1 cellular context compared by ENCODE assay signal in the genomic region with DNA sequence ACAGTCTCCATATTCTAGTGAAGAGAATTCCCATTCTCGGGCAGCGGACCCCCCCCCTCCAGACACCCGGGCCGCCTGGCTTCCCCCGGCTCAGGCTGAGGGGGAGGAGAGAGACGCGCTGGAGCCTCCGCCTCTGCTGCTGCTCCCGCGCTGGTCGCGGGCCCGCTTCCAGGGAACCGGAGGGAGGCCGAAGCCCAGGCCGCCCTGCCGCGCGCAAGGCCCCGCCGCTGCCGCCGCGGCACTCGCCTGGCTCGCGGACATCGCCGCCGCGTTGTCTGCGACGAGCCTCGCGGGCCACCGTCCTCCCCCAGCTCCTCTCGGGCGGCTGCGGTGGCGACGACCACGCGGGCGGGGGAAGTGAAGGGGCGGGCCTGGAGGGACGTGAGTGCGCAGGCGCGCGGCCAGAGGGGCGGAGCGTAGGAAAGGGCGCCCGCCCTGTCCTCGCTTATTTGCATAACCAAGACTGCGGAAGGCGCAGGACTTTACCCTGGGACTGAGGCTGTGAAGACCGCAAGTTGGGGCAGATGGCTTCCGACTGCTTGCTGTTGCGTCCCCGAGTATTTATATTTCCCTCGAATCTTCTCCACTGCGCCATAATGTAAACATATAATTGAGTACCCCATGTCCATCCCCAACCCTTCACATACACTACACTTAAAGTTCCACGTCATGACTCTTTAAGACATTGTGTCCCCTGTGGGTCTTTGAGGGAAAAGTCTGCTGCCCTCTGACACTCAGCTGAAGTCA.
A peak's percentile ranks its signal among the peaks of the same experiment; 100 is the strongest.
TF ChIP-seq lines count a peak whose summit lies in the region.

A gene with protein sequence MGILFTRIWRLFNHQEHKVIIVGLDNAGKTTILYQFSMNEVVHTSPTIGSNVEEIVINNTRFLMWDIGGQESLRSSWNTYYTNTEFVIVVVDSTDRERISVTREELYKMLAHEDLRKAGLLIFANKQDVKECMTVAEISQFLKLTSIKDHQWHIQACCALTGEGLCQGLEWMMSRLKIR (minus strand): TSS at position 279 of the 747 bp plus-strand sequence. CDS start 245 bp downstream, at position 34.

TF ChIP-seq in K562, 482 proteins besides CTCF, POLR2A, EP300 and RAD21 (continued from another document and continues in another):
- TF ChIP-seq, protein P1, sequence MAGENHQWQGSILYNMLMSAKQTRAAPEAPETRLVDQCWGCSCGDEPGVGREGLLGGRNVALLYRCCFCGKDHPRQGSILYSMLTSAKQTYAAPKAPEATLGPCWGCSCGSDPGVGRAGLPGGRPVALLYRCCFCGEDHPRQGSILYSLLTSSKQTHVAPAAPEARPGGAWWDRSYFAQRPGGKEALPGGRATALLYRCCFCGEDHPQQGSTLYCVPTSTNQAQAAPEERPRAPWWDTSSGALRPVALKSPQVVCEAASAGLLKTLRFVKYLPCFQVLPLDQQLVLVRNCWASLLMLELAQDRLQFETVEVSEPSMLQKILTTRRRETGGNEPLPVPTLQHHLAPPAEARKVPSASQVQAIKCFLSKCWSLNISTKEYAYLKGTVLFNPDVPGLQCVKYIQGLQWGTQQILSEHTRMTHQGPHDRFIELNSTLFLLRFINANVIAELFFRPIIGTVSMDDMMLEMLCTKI (IDR thresholded peaks at IDR 0.05; ENCODE audit: partially characterized antibody): no peak
- TF ChIP-seq ARHGAP35 (IDR thresholded peaks at IDR 0.05; ENCODE audit: partially characterized antibody) (no peak), L3MBTL2 (IDR thresholded peaks at IDR 0.05) (peak; percentile 94), ZNF79 (CRISPR knock-in tag; IDR thresholded peaks at IDR 0.05; ENCODE audit: low read depth) (no peak), ARNT (IDR thresholded peaks at IDR 0.05) (peak in 1 of 2 experiments; percentile 64; a peak in 2 of 4 replicates), CAMTA2 (CRISPR knock-in tag; conservative IDR thresholded peaks at IDR 0.05) (peak; percentile 73; the same call in 1 of the 2 replicates), RFX1 (IDR thresholded peaks at IDR 0.05) (no peak), CXXC5 (CRISPR knock-in tag; IDR thresholded peaks at IDR 0.05) (peak; percentile 95), ZNF644 (tag; IDR thresholded peaks at IDR 0.05; ENCODE audit: low read depth) (peak; percentile 41; the same call in 1 of the 2 replicates), SNIP1 (IDR thresholded peaks at IDR 0.05; ENCODE audit: low read depth) (no peak), NR4A1 (CRISPR knock-in tag; IDR thresholded peaks at IDR 0.05) (no peak), NR4A1 (tag; IDR thresholded peaks at IDR 0.05) (peak; percentile 45), SMARCC2 (IDR thresholded peaks at IDR 0.05; ENCODE audit: low read depth) (peak; percentile 22), PTRF (tag; IDR thresholded peaks at IDR 0.05) (peak; percentile 57), NRF1 (conservative IDR thresholded peaks at IDR 0.05 in 1 of 2, IDR thresholded peaks at IDR 0.05 in 1 of 2) (peak; percentile 97 to 98), NFATC3 (IDR thresholded peaks at IDR 0.05) (0 out of 2 replicates have a peak, but pooled peaks have one; percentile 58), YY1 (IDR thresholded peaks at IDR 0.05; ENCODE audit: borderline replicate concordance in 1 of 3, control insufficient read depth in 1 of 3, extremely low read depth in 1 of 3, insufficient read depth in 3 of 3, insufficient read length in 1 of 3, insufficient replicate concordance in 2 of 3, low read depth in 1 of 3, low read length in 2 of 3) (peak in 2 of 3 experiments; percentile 82 to 83), EP400 (IDR thresholded peaks at IDR 0.05) (peak; percentile 75), HOXB6 (CRISPR knock-in tag; IDR thresholded peaks at IDR 0.05; ENCODE audit: borderline replicate concordance) (no peak), POLR2G (IDR thresholded peaks at IDR 0.05; ENCODE audit: low read depth, low read length) (peak; percentile 99), RBM34 (IDR thresholded peaks at IDR 0.05; ENCODE audit: borderline replicate concordance, insufficient read depth, low read length) (no peak), XRCC5 (IDR thresholded peaks at IDR 0.05; ENCODE audit: low read depth, low read length) (peak; percentile 9; the same call in 1 of the 2 replicates), SIX5 (IDR thresholded peaks at IDR 0.05; ENCODE audit: borderline replicate concordance in 1 of 2, insufficient read depth in 1 of 2, low read depth in 1 of 2, low read length in 2 of 2) (no peak), RBM22 (IDR thresholded peaks at IDR 0.05; ENCODE audit: low read depth, low read length, poor library complexity, severe bottlenecking) (no peak), ARID1B (IDR thresholded peaks at IDR 0.05) (peak; percentile 55), PYGO2 (tag; IDR thresholded peaks at IDR 0.05) (no peak)
- TF ChIP-seq, protein P2, sequence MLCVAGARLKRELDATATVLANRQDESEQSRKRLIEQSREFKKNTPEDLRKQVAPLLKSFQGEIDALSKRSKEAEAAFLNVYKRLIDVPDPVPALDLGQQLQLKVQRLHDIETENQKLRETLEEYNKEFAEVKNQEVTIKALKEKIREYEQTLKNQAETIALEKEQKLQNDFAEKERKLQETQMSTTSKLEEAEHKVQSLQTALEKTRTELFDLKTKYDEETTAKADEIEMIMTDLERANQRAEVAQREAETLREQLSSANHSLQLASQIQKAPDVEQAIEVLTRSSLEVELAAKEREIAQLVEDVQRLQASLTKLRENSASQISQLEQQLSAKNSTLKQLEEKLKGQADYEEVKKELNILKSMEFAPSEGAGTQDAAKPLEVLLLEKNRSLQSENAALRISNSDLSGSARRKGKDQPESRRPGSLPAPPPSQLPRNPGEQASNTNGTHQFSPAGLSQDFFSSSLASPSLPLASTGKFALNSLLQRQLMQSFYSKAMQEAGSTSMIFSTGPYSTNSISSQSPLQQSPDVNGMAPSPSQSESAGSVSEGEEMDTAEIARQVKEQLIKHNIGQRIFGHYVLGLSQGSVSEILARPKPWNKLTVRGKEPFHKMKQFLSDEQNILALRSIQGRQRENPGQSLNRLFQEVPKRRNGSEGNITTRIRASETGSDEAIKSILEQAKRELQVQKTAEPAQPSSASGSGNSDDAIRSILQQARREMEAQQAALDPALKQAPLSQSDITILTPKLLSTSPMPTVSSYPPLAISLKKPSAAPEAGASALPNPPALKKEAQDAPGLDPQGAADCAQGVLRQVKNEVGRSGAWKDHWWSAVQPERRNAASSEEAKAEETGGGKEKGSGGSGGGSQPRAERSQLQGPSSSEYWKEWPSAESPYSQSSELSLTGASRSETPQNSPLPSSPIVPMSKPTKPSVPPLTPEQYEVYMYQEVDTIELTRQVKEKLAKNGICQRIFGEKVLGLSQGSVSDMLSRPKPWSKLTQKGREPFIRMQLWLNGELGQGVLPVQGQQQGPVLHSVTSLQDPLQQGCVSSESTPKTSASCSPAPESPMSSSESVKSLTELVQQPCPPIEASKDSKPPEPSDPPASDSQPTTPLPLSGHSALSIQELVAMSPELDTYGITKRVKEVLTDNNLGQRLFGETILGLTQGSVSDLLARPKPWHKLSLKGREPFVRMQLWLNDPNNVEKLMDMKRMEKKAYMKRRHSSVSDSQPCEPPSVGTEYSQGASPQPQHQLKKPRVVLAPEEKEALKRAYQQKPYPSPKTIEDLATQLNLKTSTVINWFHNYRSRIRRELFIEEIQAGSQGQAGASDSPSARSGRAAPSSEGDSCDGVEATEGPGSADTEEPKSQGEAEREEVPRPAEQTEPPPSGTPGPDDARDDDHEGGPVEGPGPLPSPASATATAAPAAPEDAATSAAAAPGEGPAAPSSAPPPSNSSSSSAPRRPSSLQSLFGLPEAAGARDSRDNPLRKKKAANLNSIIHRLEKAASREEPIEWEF (CRISPR knock-in tag; IDR thresholded peaks at IDR 0.05): no peak
- TF ChIP-seq, protein P3, sequence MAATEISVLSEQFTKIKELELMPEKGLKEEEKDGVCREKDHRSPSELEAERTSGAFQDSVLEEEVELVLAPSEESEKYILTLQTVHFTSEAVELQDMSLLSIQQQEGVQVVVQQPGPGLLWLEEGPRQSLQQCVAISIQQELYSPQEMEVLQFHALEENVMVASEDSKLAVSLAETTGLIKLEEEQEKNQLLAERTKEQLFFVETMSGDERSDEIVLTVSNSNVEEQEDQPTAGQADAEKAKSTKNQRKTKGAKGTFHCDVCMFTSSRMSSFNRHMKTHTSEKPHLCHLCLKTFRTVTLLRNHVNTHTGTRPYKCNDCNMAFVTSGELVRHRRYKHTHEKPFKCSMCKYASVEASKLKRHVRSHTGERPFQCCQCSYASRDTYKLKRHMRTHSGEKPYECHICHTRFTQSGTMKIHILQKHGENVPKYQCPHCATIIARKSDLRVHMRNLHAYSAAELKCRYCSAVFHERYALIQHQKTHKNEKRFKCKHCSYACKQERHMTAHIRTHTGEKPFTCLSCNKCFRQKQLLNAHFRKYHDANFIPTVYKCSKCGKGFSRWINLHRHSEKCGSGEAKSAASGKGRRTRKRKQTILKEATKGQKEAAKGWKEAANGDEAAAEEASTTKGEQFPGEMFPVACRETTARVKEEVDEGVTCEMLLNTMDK (IDR thresholded peaks at IDR 0.05; ENCODE audit: borderline replicate concordance, insufficient read depth, low read depth, low read length, poor library complexity, severe bottlenecking): no peak
- TF ChIP-seq, protein P4, sequence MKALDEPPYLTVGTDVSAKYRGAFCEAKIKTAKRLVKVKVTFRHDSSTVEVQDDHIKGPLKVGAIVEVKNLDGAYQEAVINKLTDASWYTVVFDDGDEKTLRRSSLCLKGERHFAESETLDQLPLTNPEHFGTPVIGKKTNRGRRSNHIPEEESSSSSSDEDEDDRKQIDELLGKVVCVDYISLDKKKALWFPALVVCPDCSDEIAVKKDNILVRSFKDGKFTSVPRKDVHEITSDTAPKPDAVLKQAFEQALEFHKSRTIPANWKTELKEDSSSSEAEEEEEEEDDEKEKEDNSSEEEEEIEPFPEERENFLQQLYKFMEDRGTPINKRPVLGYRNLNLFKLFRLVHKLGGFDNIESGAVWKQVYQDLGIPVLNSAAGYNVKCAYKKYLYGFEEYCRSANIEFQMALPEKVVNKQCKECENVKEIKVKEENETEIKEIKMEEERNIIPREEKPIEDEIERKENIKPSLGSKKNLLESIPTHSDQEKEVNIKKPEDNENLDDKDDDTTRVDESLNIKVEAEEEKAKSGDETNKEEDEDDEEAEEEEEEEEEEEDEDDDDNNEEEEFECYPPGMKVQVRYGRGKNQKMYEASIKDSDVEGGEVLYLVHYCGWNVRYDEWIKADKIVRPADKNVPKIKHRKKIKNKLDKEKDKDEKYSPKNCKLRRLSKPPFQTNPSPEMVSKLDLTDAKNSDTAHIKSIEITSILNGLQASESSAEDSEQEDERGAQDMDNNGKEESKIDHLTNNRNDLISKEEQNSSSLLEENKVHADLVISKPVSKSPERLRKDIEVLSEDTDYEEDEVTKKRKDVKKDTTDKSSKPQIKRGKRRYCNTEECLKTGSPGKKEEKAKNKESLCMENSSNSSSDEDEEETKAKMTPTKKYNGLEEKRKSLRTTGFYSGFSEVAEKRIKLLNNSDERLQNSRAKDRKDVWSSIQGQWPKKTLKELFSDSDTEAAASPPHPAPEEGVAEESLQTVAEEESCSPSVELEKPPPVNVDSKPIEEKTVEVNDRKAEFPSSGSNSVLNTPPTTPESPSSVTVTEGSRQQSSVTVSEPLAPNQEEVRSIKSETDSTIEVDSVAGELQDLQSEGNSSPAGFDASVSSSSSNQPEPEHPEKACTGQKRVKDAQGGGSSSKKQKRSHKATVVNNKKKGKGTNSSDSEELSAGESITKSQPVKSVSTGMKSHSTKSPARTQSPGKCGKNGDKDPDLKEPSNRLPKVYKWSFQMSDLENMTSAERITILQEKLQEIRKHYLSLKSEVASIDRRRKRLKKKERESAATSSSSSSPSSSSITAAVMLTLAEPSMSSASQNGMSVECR (CRISPR knock-in tag; IDR thresholded peaks at IDR 0.05): peak; percentile 92
- TF ChIP-seq, protein P5, sequence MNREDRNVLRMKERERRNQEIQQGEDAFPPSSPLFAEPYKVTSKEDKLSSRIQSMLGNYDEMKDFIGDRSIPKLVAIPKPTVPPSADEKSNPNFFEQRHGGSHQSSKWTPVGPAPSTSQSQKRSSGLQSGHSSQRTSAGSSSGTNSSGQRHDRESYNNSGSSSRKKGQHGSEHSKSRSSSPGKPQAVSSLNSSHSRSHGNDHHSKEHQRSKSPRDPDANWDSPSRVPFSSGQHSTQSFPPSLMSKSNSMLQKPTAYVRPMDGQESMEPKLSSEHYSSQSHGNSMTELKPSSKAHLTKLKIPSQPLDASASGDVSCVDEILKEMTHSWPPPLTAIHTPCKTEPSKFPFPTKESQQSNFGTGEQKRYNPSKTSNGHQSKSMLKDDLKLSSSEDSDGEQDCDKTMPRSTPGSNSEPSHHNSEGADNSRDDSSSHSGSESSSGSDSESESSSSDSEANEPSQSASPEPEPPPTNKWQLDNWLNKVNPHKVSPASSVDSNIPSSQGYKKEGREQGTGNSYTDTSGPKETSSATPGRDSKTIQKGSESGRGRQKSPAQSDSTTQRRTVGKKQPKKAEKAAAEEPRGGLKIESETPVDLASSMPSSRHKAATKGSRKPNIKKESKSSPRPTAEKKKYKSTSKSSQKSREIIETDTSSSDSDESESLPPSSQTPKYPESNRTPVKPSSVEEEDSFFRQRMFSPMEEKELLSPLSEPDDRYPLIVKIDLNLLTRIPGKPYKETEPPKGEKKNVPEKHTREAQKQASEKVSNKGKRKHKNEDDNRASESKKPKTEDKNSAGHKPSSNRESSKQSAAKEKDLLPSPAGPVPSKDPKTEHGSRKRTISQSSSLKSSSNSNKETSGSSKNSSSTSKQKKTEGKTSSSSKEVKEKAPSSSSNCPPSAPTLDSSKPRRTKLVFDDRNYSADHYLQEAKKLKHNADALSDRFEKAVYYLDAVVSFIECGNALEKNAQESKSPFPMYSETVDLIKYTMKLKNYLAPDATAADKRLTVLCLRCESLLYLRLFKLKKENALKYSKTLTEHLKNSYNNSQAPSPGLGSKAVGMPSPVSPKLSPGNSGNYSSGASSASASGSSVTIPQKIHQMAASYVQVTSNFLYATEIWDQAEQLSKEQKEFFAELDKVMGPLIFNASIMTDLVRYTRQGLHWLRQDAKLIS (CRISPR knock-in tag; IDR thresholded peaks at IDR 0.05): peak; percentile 91
